Comparison of ENCODE assay signal across 24 cellular contexts in genomic region chrX:10524578-10524977, GRCh38.
"Had no signal": no experiment of that assay in that cellular context is flagged by ENCODE, and none has a peak within 500 bp of the region (broad histone marks: within the 10 kb centered on the region; RNA-seq: fewer than 3 reads in every experiment).

No MANE protein-coding gene starts in this region.

- H3K27me3 ChIP-seq: cardiac muscle cell, neutrophil, ovary, stomach, suprapubic skin, tibial nerve had no signal

- H3K27ac ChIP-seq: cardiac muscle cell, neutrophil, ovary, prostate gland, skin epidermis, stomach, suprapubic skin, tibial nerve had no signal

- DNase-seq: activated CD8-positive, alpha-beta memory T cell treated with anti-CD3 and anti-CD28 coated beads for 24 hours; activated CD8-positive, alpha-beta memory T cell treated with anti-CD3 and anti-CD28 coated beads, Interleukin-2, amount 50 U/mL, for 4 hours; activated naive CD4-positive, alpha-beta T cell treated with Interleukin-2 at 50 U/mL for 16 hours; activated naive CD8-positive, alpha-beta T cell treated with anti-CD3 and anti-CD28 coated beads for 36 hours; activated T-cell treated with anti-CD3 and anti-CD28 coated beads, Interleukin-2, amount 50 U/mL, for 24 hours; amygdala; effector CD4-positive, alpha-beta T cell; immature natural killer cell; kidney glomerular epithelial cell; ovary; stimulated activated CD4-positive, alpha-beta T cell treated with anti-CD3 and anti-CD28 coated beads, Interleukin-1b, Interleukin-23, amount 100 ng/mL, for 48 hours; stomach; T-helper 1 cell had no signal

- H3K4me1 ChIP-seq: prostate gland, stomach, suprapubic skin had no signal

- H3K4me1 Mint-ChIP-seq: activated naive CD8-positive, alpha-beta T cell treated with anti-CD3 and anti-CD28 coated beads for 36 hours; immature natural killer cell had no signal

- H3K27me3 Mint-ChIP-seq: dendritic cell treated with granulocyte-macrophage colony-stimulating factor and Interleukin-4, amounts not matched to agents 40 ng/mL and 50 ng/mL, for 4 days had no signal

- H3K36me3 Mint-ChIP-seq: activated naive CD8-positive, alpha-beta T cell treated with anti-CD3 and anti-CD28 coated beads for 36 hours; immature natural killer cell; natural killer cell treated with Interleukin-12 subunit alpha and Interleukin-12 subunit beta and Interleukin-15 and Interleukin-18, amount 100 ng/mL, for 72 hours had no signal

- H3K4me3 Mint-ChIP-seq: activated naive CD8-positive, alpha-beta T cell treated with anti-CD3 and anti-CD28 coated beads for 36 hours; activated T-cell treated with anti-CD3 and anti-CD28 coated beads, Interleukin-2, amount 50 U/mL, for 24 hours; dendritic cell treated with granulocyte-macrophage colony-stimulating factor and Interleukin-4, amounts not matched to agents 40 ng/mL and 50 ng/mL, for 4 days; immature natural killer cell; natural killer cell treated with Interleukin-12 subunit alpha and Interleukin-12 subunit beta and Interleukin-15 and Interleukin-18, amount 100 ng/mL, for 72 hours; WTC11 had no signal

- H3K36me3 ChIP-seq: cardiac muscle cell, neutrophil, ovary, prostate gland, suprapubic skin, tibial nerve had no signal

- H3K4me3 ChIP-seq: cardiac muscle cell, ovary, prostate gland, skin epidermis, stomach, suprapubic skin, tibial nerve had no signal

- ATAC-seq: natural killer cell treated with Interleukin-12 subunit alpha and Interleukin-12 subunit beta and Interleukin-15 and Interleukin-18, amount 100 ng/mL, for 72 hours; SK-N-SH treated with all-trans-retinoic acid at 6 μM for 48 hours; WTC11 had no signal

- H3K9me3 ChIP-seq: neutrophil, ovary, prostate gland, stomach, suprapubic skin, tibial nerve had no signal

- H3K9me3 Mint-ChIP-seq: activated naive CD8-positive, alpha-beta T cell treated with anti-CD3 and anti-CD28 coated beads for 36 hours; activated T-cell treated with anti-CD3 and anti-CD28 coated beads, Interleukin-2, amount 50 U/mL, for 24 hours; activated T-helper 2 cell treated with anti-CD3 and anti-CD28 coated beads, Interferon-gamma antibody, Interleukin-2, Interleukin-4, amounts not matched to agents 10 μg/mL and 5 μg/mL and 100 μg/mL, durations not matched to agents 14 hours and 24 hours and 36 hours; dendritic cell treated with granulocyte-macrophage colony-stimulating factor and Interleukin-4, amounts not matched to agents 40 ng/mL and 50 ng/mL, for 4 days; WTC11 had no signal
